ENCODE assay signal across 1 cellular context in the genomic region with DNA sequence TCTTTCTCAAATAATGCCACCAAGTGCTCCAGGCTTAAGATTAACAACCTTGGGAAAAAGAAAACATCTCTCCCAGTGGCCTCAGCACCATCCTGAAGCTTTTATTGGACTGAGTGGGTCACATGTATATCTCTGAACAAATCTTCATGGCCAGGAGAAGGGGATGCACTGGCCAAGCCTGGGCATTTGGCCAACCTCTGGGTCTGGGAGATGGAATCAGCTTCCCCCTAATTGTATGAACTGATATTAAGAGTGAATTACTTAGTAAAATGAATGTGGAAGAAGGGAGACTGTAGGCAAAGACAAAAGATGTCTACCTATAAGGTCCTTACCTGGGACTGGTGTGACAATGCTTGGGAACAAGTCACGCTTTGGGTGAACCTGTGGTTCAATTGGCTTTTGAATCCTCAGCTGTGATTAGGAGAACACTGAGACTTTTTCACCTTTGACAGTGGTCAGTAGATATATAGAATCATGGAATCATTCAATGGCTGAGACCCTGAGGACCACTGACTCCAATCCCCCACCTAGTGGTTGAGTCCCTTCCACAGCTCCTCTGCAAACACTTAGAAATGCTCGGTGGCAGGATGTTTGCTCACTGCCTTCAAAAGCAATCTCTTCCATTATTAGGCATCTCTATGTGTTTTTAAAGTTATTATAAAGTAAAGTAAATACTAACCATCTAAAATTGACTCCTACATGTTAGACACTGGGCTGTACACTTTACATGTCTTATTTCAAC.
TF ChIP-seq lines count a peak whose summit lies in the region.

No MANE protein-coding gene starts in this region.

TF ChIP-seq in SK-N-SH treated with all-trans-retinoic acid at 6 μM for 48 hours, 23 proteins besides CTCF, POLR2A, EP300 and RAD21 (continued from another document):
- no peak for TF ChIP-seq ESRRG (CRISPR knock-in tag; IDR thresholded peaks at IDR 0.05)
- TF ChIP-seq SNAI2 (CRISPR knock-in tag; IDR thresholded peaks at IDR 0.05), result 0 out of 2 replicates have a peak, but pooled peaks have one; percentile 33
- 0 out of 2 replicates have a peak, but pooled peaks have one; percentile 27 for TF ChIP-seq ISL1 (CRISPR knock-in tag; IDR thresholded peaks at IDR 0.05)
- TF ChIP-seq, protein P1, sequence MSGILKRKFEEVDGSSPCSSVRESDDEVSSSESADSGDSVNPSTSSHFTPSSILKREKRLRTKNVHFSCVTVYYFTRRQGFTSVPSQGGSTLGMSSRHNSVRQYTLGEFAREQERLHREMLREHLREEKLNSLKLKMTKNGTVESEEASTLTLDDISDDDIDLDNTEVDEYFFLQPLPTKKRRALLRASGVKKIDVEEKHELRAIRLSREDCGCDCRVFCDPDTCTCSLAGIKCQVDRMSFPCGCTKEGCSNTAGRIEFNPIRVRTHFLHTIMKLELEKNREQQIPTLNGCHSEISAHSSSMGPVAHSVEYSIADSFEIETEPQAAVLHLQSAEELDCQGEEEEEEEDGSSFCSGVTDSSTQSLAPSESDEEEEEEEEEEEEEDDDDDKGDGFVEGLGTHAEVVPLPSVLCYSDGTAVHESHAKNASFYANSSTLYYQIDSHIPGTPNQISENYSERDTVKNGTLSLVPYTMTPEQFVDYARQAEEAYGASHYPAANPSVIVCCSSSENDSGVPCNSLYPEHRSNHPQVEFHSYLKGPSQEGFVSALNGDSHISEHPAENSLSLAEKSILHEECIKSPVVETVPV (CRISPR knock-in tag; IDR thresholded peaks at IDR 0.05), result no peak
- no peak for TF ChIP-seq ZFP30 (CRISPR knock-in tag; IDR thresholded peaks at IDR 0.05)
- no peak for TF ChIP-seq PPARA (CRISPR knock-in tag; IDR thresholded peaks at IDR 0.05; ENCODE audit: borderline replicate concordance)
